Comparison of ENCODE assay signal across 9 cellular contexts in genomic region chr12:20798561-20798960, GRCh38. TPM values are rescaled to one million over a fixed set of nuclear protein-coding genes. Genes with fewer than 3 reads are reported as not detected.
DNase-seq lines count a peak whose midpoint lies in the region; ATAC-seq and TF ChIP-seq lines count a peak whose summit lies in the region.
"Had no signal": no experiment of that assay in that cellular context is flagged by ENCODE, and none has a peak within 500 bp of the region (broad histone marks: within the 10 kb centered on the region; RNA-seq: fewer than 3 reads in every experiment).

No MANE protein-coding gene starts in this region.

- POLR2A ChIA-PET in A673 (lab: Charles Lee; ENCODE audit: low non-redundant PET) = no interaction called here

- no TSS peak for BruUV-seq in A673 (replicated peaks; lab: Mats Ljungman, UMichigan)

- H3K79me2 ChIP-seq in KMS-11 (ENCODE audit: insufficient read depth, low read depth) = no peaks in the 10 kb centered on the region

- intact Hi-C loops in A673 (cut with micrococcal nuclease; ENCODE audit: unreplicated experiment) = loop anchor here (1.0 to 2.0 kb wide), 2 partner anchors 118 to 152 kb away; no protein-coding TSS in a partner anchor

- H3K4me3 ChIP-seq in A673 (ENCODE audit: low read depth, low read length, poor library complexity, severe bottlenecking) = no peak overlapping the region
- no peak overlapping the region for H3K4me3 ChIP-seq in KMS-11 (IDR thresholded peaks at IDR 0.05; ENCODE audit: insufficient read depth, low read depth, low read length)
- no peak overlapping the region for H3K4me3 ChIP-seq in astrocyte of the cerebellum (ENCODE audit: low read depth, low read length)

- no peaks in the 10 kb centered on the region for H3K9me3 Mint-ChIP-seq in activated naive CD4-positive, alpha-beta T cell treated with anti-CD3 and anti-CD28 coated beads, Interleukin-2, amount 10 ng/mL, durations not matched to agents 7 days and 5 days

- no peak overlapping the region for H3K4me2 ChIP-seq in KMS-11

- H3K9ac ChIP-seq in KMS-11 = no peak overlapping the region

- no peaks in the 10 kb centered on the region for H4K20me1 ChIP-seq in KMS-11 (ENCODE audit: insufficient read depth)

- TF ChIP-seq CTCF in A673 (conservative IDR thresholded peaks at IDR 0.05; ENCODE audit: low read depth, low read length) = peak; percentile 59
- TF ChIP-seq CTCF in KMS-11 (conservative IDR thresholded peaks at IDR 0.05; ENCODE audit: low read depth, low read length) = peak; percentile 33; the same call in 1 of the 2 replicates
- TF ChIP-seq CTCF in astrocyte of the cerebellum (IDR thresholded peaks at IDR 0.05; ENCODE audit: low read depth, low read length, missing control alignments) = peak; percentile 35

- DNase-seq in A673 (ENCODE audit: low spot score) (peak; percentile 57), astrocyte of the cerebellum (ENCODE audit: low read depth) (peak; percentile 23), iris pigment epithelial cell (ENCODE audit: low read depth) (peak; percentile 50), NCI-H1436 (lab: John Stamatoyannopoulos, UW) (no peak), activated gamma-delta T cell treated with Interleukin-2 at 50 U/mL for 16 hours (no peak)
- DNase-seq in activated naive CD4-positive, alpha-beta T cell treated with anti-CD3 and anti-CD28 coated beads, Interleukin-2, amount 10 ng/mL, durations not matched to agents 7 days and 5 days = no peak
- DNase-seq: DMS79 treated with DMSO at 0.1 percent for 48 hours had no signal

- no peaks in the 10 kb centered on the region for H3K4me1 ChIP-seq in A673 (ENCODE audit: insufficient read depth, low read length, poor library complexity, severe bottlenecking)
- no peaks in the 10 kb centered on the region for H3K4me1 ChIP-seq in KMS-11 (ENCODE audit: low read depth, poor library complexity, severe bottlenecking)

- no peaks in the 10 kb centered on the region for H3K9me3 ChIP-seq in A673 (ENCODE audit: low read depth, low read length, poor library complexity, severe bottlenecking)

- H3K27ac ChIP-seq in A673 (ENCODE audit: low read depth, low read length, poor library complexity, severe bottlenecking) (no peak overlapping the region), KMS-11 (no peak overlapping the region)

- H3K27me3 ChIP-seq in A673 (replicated peaks; ENCODE audit: insufficient read depth, low read depth, low read length, poor library complexity) (no peaks in the 10 kb centered on the region), KMS-11 (ENCODE audit: insufficient read depth, low read depth) (no peaks in the 10 kb centered on the region)

- H3K4me3 Mint-ChIP-seq in activated naive CD4-positive, alpha-beta T cell treated with anti-CD3 and anti-CD28 coated beads, Interleukin-2, amount 10 ng/mL, durations not matched to agents 7 days and 5 days = no peak overlapping the region

- H3K36me3 Mint-ChIP-seq in activated naive CD4-positive, alpha-beta T cell treated with anti-CD3 and anti-CD28 coated beads, Interleukin-2, amount 10 ng/mL, durations not matched to agents 7 days and 5 days = no peaks in the 10 kb centered on the region

- H3K27me3 Mint-ChIP-seq in activated naive CD4-positive, alpha-beta T cell treated with anti-CD3 and anti-CD28 coated beads, Interleukin-2, amount 10 ng/mL, durations not matched to agents 7 days and 5 days = no peaks in the 10 kb centered on the region

- no peaks in the 10 kb centered on the region for H3K4me1 Mint-ChIP-seq in activated naive CD4-positive, alpha-beta T cell treated with anti-CD3 and anti-CD28 coated beads, Interleukin-2, amount 10 ng/mL, durations not matched to agents 7 days and 5 days

- in situ Hi-C loops in astrocyte of the cerebellum (cut with HindIII; ENCODE audit: low sequenced_read_pairs) = no loop called here

- no peak overlapping the region for H3K27ac Mint-ChIP-seq in activated naive CD4-positive, alpha-beta T cell treated with anti-CD3 and anti-CD28 coated beads, Interleukin-2, amount 10 ng/mL, durations not matched to agents 7 days and 5 days

- CTCF ChIA-PET in A673 (lab: Charles Lee) = interaction anchor here (0.6 kb wide), 1 partner anchor 118 kb away, joined by 3 read pairs; no protein-coding TSS in a partner anchor
- CTCF ChIA-PET in activated naive CD4-positive, alpha-beta T cell treated with anti-CD3 and anti-CD28 coated beads, Interleukin-2, amount 10 ng/mL, durations not matched to agents 7 days and 5 days (lab: Charles Lee) = no interaction called here

- H3K36me3 ChIP-seq in A673 (ENCODE audit: insufficient read depth, low read length, poor library complexity, severe bottlenecking) (no peaks in the 10 kb centered on the region), KMS-11 (ENCODE audit: insufficient read depth) (no peaks in the 10 kb centered on the region)

- ATAC-seq in HG02981 (IDR thresholded peaks at IDR 0.05; ENCODE audit: unreplicated experiment) = no peak

- H2AFZ ChIP-seq in KMS-11 (ENCODE audit: low read depth) = no peak overlapping the region

RNA-seq across cellular contexts. Expression of gene SLCO1B3, which starts 11.9 kb away (rescaled TPM):
- not detected in 2 replicates for total RNA-seq in A673 (2021)

Comparison
In these comparisons a context has a peak if more than half of its experiments do, and no peak if none do; other contexts are left out.
1. DNase-seq: peak in A673 (single experiment), astrocyte of the cerebellum (single experiment) and iris pigment epithelial cell (single experiment); none in NCI-H1436 (single experiment), activated naive CD4-positive, alpha-beta T cell treated with anti-CD3 and anti-CD28 coated beads, Interleukin-2, amount 10 ng/mL, durations not matched to agents 7 days and 5 days (single experiment) and activated gamma-delta T cell treated with Interleukin-2 at 50 U/mL for 16 hours (single experiment).
2. Peak in every context shown above with its lines, with median percentiles within 50 percentile points of each other: CTCF ChIP-seq.